In genomic region chr11:10076458-10077141, GRCh38 we compare ENCODE assay signal across 8 cellular contexts.
A peak's percentile ranks its signal among the peaks of the same experiment; 100 is the strongest.
DNase-seq lines count a peak whose midpoint lies in the region; ATAC-seq lines count a peak whose summit lies in the region.

No MANE protein-coding gene starts in this region.

- ATAC-seq in HG03025 (IDR thresholded peaks at IDR 0.05; ENCODE audit: low FRiP score, unreplicated experiment) = no peak

- no peaks in the 10 kb centered on the region for H3K4me1 Mint-ChIP-seq in activated CD4-positive, alpha-beta memory T cell treated with anti-CD3 and anti-CD28 coated beads for 36 hours (ENCODE audit: low read depth)

- CTCF ChIA-PET in activated CD4-positive, alpha-beta memory T cell treated with anti-CD3 and anti-CD28 coated beads for 36 hours (lab: Charles Lee) = interaction anchor here (0.7 to 2.1 kb wide), 25 partner anchors 9 to 318 kb away, joined by 3 to 7 read pairs (median 3); no protein-coding TSS in a partner anchor

- H3K27me3 Mint-ChIP-seq in activated CD4-positive, alpha-beta memory T cell treated with anti-CD3 and anti-CD28 coated beads for 36 hours = no peaks in the 10 kb centered on the region

- H3K36me3 Mint-ChIP-seq in activated CD4-positive, alpha-beta memory T cell treated with anti-CD3 and anti-CD28 coated beads for 36 hours = peaks cover 8% of the 10 kb centered on the region

- no peak overlapping the region for H3K4me3 Mint-ChIP-seq in activated CD4-positive, alpha-beta memory T cell treated with anti-CD3 and anti-CD28 coated beads for 36 hours

- H3K27ac Mint-ChIP-seq in activated CD4-positive, alpha-beta memory T cell treated with anti-CD3 and anti-CD28 coated beads for 36 hours = no peak overlapping the region

- peak; percentile 32 for DNase-seq in CD1c-positive myeloid dendritic cell (ENCODE audit: extremely low spot score)
- DNase-seq in GM19238 (ENCODE audit: insufficient read length, low spot score) = peak; percentile 17
- peak; percentile 4 for DNase-seq in KG1 (lab: John Stamatoyannopoulos, UW)
- DNase-seq in activated CD4-positive, alpha-beta memory T cell treated with anti-CD3 and anti-CD28 coated beads for 36 hours = peak; percentile 44
- DNase-seq in glomerular visceral epithelial cell (ENCODE audit: extremely low spot score) = peak; percentile 18
- peak; percentile 5 to 15 for DNase-seq in stimulated activated CD4-positive, alpha-beta T cell treated with anti-CD3 and anti-CD28 coated beads, Interleukin-15, amount 100 ng/mL, for 48 hours (ENCODE audit: low read depth in 2 of 2)
- no peak for DNase-seq in NCI-H128 (lab: John Stamatoyannopoulos, UW; ENCODE audit: unreplicated experiment)

- H3K9me3 Mint-ChIP-seq in activated CD4-positive, alpha-beta memory T cell treated with anti-CD3 and anti-CD28 coated beads for 36 hours = peaks cover 30% of the 10 kb centered on the region

- POLR2A ChIA-PET in activated CD4-positive, alpha-beta memory T cell treated with anti-CD3 and anti-CD28 coated beads for 36 hours (lab: Charles Lee) = no interaction called here

- intact Hi-C loops in activated CD4-positive, alpha-beta memory T cell treated with anti-CD3 and anti-CD28 coated beads for 36 hours (cut with micrococcal nuclease) = loop anchor here (2.0 kb wide), 1 partner anchor 318 kb away; no protein-coding TSS in a partner anchor
